ENCODE assay signal across 8 cellular contexts in the genomic region with DNA sequence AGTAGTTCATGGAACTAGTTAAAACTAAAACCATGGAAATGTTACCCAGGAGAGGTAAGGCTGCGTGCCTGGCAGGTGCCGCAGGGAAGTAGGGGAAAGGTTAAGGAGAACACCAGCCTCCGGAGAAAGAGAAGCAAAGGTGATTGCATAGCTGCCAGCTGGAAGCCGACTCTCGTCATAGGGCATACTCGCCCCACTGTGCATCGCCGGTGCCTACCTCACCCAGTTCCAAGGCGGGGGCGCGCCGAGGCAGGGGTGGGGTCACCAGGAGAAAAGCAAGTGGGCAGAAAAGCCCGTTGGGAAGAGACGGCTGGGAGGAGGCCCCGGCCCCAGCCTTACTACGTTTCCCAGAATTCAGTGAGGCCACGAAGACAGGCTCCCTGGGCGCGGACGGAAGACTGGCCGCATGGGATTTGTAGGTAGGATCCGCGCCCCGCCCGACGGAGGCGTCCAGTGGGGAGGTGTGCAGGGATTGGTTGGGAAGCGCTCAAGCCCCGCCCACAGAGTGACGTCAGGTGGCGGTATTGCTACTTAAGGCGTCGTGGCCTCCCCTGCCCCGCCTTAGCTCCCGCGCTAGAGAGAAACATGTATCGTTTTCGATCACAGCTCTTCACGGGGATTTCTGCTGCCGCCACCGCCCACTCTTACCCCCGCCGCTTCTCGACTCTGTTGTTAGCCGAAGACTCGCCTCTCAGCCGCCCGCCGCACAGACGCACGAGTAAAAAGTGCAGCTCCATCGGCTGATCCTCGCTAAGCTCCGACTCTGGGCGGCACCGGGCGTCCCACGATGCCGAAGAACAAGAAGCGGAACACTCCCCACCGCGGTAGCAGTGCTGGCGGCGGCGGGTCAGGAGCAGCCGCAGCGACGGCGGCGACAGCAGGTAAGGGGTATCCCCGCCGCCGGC.
DNase-seq lines count a peak whose midpoint lies in the region; ATAC-seq and TF ChIP-seq lines count a peak whose summit lies in the region.

A gene with protein sequence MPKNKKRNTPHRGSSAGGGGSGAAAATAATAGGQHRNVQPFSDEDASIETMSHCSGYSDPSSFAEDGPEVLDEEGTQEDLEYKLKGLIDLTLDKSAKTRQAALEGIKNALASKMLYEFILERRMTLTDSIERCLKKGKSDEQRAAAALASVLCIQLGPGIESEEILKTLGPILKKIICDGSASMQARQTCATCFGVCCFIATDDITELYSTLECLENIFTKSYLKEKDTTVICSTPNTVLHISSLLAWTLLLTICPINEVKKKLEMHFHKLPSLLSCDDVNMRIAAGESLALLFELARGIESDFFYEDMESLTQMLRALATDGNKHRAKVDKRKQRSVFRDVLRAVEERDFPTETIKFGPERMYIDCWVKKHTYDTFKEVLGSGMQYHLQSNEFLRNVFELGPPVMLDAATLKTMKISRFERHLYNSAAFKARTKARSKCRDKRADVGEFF (plus strand): TSS at position 559 of the 905 bp plus-strand sequence. CDS start 229 bp downstream, at position 788.

- DNase-seq in AG09309 (ENCODE audit: low read depth) = peak; percentile 93
- peak; percentile 90 to 97 for DNase-seq in NCI-H446 (lab: John Stamatoyannopoulos, UW)
- peak; percentile 95 for DNase-seq in activated CD4-positive, CD25-positive, alpha-beta regulatory T cell treated with anti-CD3 and anti-CD28 coated beads, Interleukin-2, amount 50 U/mL, for 16 hours (ENCODE audit: low read depth, low spot score)
- peak; percentile 96 to 100 for DNase-seq in central memory CD8-positive, alpha-beta T cell (ENCODE audit: low spot score in 2 of 2)
- DNase-seq in inferior parietal cortex (ENCODE audit: extremely low spot score) = peak; percentile 99
- peak; percentile 98 to 99 for DNase-seq in stimulated activated CD4-positive, alpha-beta T cell treated with anti-CD3 and anti-CD28 coated beads, Interleukin-12 subunit alpha, Interleukin-12 subunit beta, amount 100 ng/mL, for 24 hours (ENCODE audit: low read depth in 2 of 2)

- peak within 1 kb of the TSS; percentile 97 for H3K27ac Mint-ChIP-seq in central memory CD8-positive, alpha-beta T cell (ENCODE audit: low read depth)

- H3K4me1 Mint-ChIP-seq in central memory CD8-positive, alpha-beta T cell = peaks cover 37% of the 10 kb centered on the region

- peaks cover 20% of the 10 kb centered on the region for H3K36me3 Mint-ChIP-seq in central memory CD8-positive, alpha-beta T cell (ENCODE audit: insufficient read depth)

- TF ChIP-seq CTCF in AG09309 (IDR thresholded peaks at IDR 0.05; ENCODE audit: control insufficient read depth, insufficient read depth, low read depth, low read length, missing control alignments) = no peak

- H3K9me3 Mint-ChIP-seq in central memory CD8-positive, alpha-beta T cell = no peaks in the 10 kb centered on the region

- H3K4me3 ChIP-seq in AG09309 (ENCODE audit: control insufficient read depth, low read depth, low read length) = peak within 1 kb of the TSS; percentile 100

- peak within 1 kb of the TSS; percentile 98 for H3K4me3 Mint-ChIP-seq in central memory CD8-positive, alpha-beta T cell

- ATAC-seq in GM19025 (IDR thresholded peaks at IDR 0.05; ENCODE audit: low read depth, unreplicated experiment) (peak; percentile 71), HG03342 (IDR thresholded peaks at IDR 0.05; ENCODE audit: unreplicated experiment) (peak; percentile 72)
- ATAC-seq in central memory CD8-positive, alpha-beta T cell (replicated peaks; ENCODE audit: extremely low read depth, poor library complexity, severe bottlenecking) = peak; percentile 80

- H3K27me3 Mint-ChIP-seq in central memory CD8-positive, alpha-beta T cell = no peaks in the 10 kb centered on the region

Comparison
In these comparisons a context has a peak if more than half of its experiments do, and no peak if none do; other contexts are left out.
1. Peak in every context shown above with its lines: DNase-seq, ATAC-seq and H3K4me3 ChIP-seq.